8 cellular contexts compared by ENCODE assay signal in genomic region chrX:148380614-148381561, GRCh38.
DNase-seq lines count a peak whose midpoint lies in the region; ATAC-seq and TF ChIP-seq lines count a peak whose summit lies in the region.

No MANE protein-coding gene starts in this region.

- peaks cover 32 to 36% (median 34%) of the 10 kb centered on the region in 3 donors for H3K4me1 Mint-ChIP-seq in CD8-positive, alpha-beta memory T cell
- peaks cover 29% of the 10 kb centered on the region for H3K4me1 Mint-ChIP-seq in activated CD8-positive, alpha-beta T cell treated with anti-CD3 and anti-CD28 coated beads, Interleukin-2, amount 10 ng/mL, durations not matched to agents 7 days and 5 days (ENCODE audit: low read depth)
- H3K4me1 Mint-ChIP-seq in naive thymus-derived CD4-positive, alpha-beta T cell: peaks cover 10 to 38% (median 30%) of the 10 kb centered on the region in 7 donors

- ATAC-seq in GM21447 (IDR thresholded peaks at IDR 0.05; ENCODE audit: unreplicated experiment) (peak; percentile 92), psoas muscle (no peak)
- peak; percentile 93 for ATAC-seq in activated CD8-positive, alpha-beta T cell treated with anti-CD3 and anti-CD28 coated beads, Interleukin-2, amount 10 ng/mL, durations not matched to agents 7 days and 5 days
- peak; percentile 86 for ATAC-seq in naive thymus-derived CD4-positive, alpha-beta T cell

- 31 to 39% (median 33%) methylated on average over 9 of the region's 9 CpGs for WGBS in psoas muscle, 3 donors

- TF ChIP-seq CTCF in psoas muscle (IDR thresholded peaks at IDR 0.05): no peak

- H3K27me3 ChIP-seq in CD8-positive, alpha-beta memory T cell (ENCODE audit: insufficient read depth, low read length, poor library complexity, severe bottlenecking): no peaks in the 10 kb centered on the region
- no peaks in the 10 kb centered on the region for H3K27me3 ChIP-seq in naive thymus-derived CD4-positive, alpha-beta T cell (ENCODE audit: control insufficient read depth in 2 of 2, insufficient read depth in 2 of 2, low read length in 2 of 2)
- H3K27me3 ChIP-seq in psoas muscle (ENCODE audit: insufficient read depth in 3 of 3, low read length in 2 of 3): no peaks in the 10 kb centered on the region

- peak overlapping the region; percentile 93 to 99 (median 96) for H3K27ac Mint-ChIP-seq in CD8-positive, alpha-beta memory T cell
- peak overlapping the region; percentile 92 for H3K27ac Mint-ChIP-seq in activated CD8-positive, alpha-beta T cell treated with anti-CD3 and anti-CD28 coated beads, Interleukin-2, amount 10 ng/mL, durations not matched to agents 7 days and 5 days
- H3K27ac Mint-ChIP-seq in naive thymus-derived CD4-positive, alpha-beta T cell: peak overlapping the region; percentile 73 to 93 (median 87)

- H3K27ac ChIP-seq in CD8-positive, alpha-beta memory T cell (ENCODE audit: low read depth, low read length): peak overlapping the region; percentile 29
- peak overlapping the region; percentile 58 for H3K27ac ChIP-seq in naive thymus-derived CD4-positive, alpha-beta T cell (ENCODE audit: low read depth, low read length)
- H3K27ac ChIP-seq in psoas muscle: no peak overlapping the region

- peaks cover 0 to 4% (median 2%) of the 10 kb centered on the region in 5 donors for H3K9me3 Mint-ChIP-seq in CD8-positive, alpha-beta memory T cell
- H3K9me3 Mint-ChIP-seq in activated CD8-positive, alpha-beta T cell treated with anti-CD3 and anti-CD28 coated beads, Interleukin-2, amount 10 ng/mL, durations not matched to agents 7 days and 5 days (ENCODE audit: insufficient read depth): no peaks in the 10 kb centered on the region
- H3K9me3 Mint-ChIP-seq in naive thymus-derived CD4-positive, alpha-beta T cell: peaks cover 0 to 9% (median 3%) of the 10 kb centered on the region in 11 donors

- peaks cover 30% of the 10 kb centered on the region for H3K4me1 ChIP-seq in CD8-positive, alpha-beta memory T cell (ENCODE audit: insufficient read depth, low read length)
- peaks cover 14 to 20% of the 10 kb centered on the region in 2 donors for H3K4me1 ChIP-seq in naive thymus-derived CD4-positive, alpha-beta T cell (ENCODE audit: control insufficient read depth in 2 of 2, insufficient read depth in 2 of 2, low read length in 2 of 2)
- H3K4me1 ChIP-seq in psoas muscle: no peaks in the 10 kb centered on the region

- no peaks in the 10 kb centered on the region for H3K9me3 ChIP-seq in CD8-positive, alpha-beta memory T cell (ENCODE audit: low read length)
- no peaks in the 10 kb centered on the region for H3K9me3 ChIP-seq in naive thymus-derived CD4-positive, alpha-beta T cell (ENCODE audit: control insufficient read depth in 2 of 3, low read length in 3 of 3)
- H3K9me3 ChIP-seq in psoas muscle: no peaks in the 10 kb centered on the region

- CTCF ChIA-PET in CD8-positive, alpha-beta memory T cell (lab: Charles Lee): no interaction called here
- CTCF ChIA-PET in activated CD8-positive, alpha-beta T cell treated with anti-CD3 and anti-CD28 coated beads, Interleukin-2, amount 10 ng/mL, durations not matched to agents 7 days and 5 days (lab: Charles Lee): interaction anchor here (1.8 kb wide), 1 partner anchor 71 kb away, joined by 7 read pairs; no protein-coding TSS in a partner anchor
- CTCF ChIA-PET in naive thymus-derived CD4-positive, alpha-beta T cell (lab: Charles Lee): no interaction called here

- H3K4me3 ChIP-seq in CD8-positive, alpha-beta memory T cell (ENCODE audit: low read length): peak overlapping the region; percentile 44
- H3K4me3 ChIP-seq in Jurkat, Clone E6-1 (ENCODE audit: low read length): peak overlapping the region; percentile 5
- H3K4me3 ChIP-seq in naive thymus-derived CD4-positive, alpha-beta T cell (ENCODE audit: low read length): peak overlapping the region; percentile 36
- H3K4me3 ChIP-seq in psoas muscle: no peak overlapping the region

- H3K36me3 ChIP-seq in CD8-positive, alpha-beta memory T cell (ENCODE audit: insufficient read depth, low read length): no peaks in the 10 kb centered on the region
- H3K36me3 ChIP-seq in naive thymus-derived CD4-positive, alpha-beta T cell (ENCODE audit: control insufficient read depth in 2 of 3, insufficient read depth in 3 of 3, low read length in 3 of 3): no peaks in the 10 kb centered on the region
- no peaks in the 10 kb centered on the region for H3K36me3 ChIP-seq in psoas muscle (ENCODE audit: insufficient read depth in 1 of 2, low read depth in 1 of 2)

- DNase-seq in CD8-positive, alpha-beta memory T cell: peak in 4 of 5 donors; percentile 11 to 58 (median 46)
- DNase-seq in Jurkat, Clone E6-1 (ENCODE audit: low read depth, low spot score): peak; percentile 63
- DNase-seq in activated CD8-positive, alpha-beta T cell treated with anti-CD3 and anti-CD28 coated beads, Interleukin-2, amount 10 ng/mL, durations not matched to agents 7 days and 5 days: peak; percentile 58
- peak in 8 of 9 donors; percentile 5 to 33 (median 17) for DNase-seq in naive thymus-derived CD4-positive, alpha-beta T cell
- DNase-seq in NCI-H524 (lab: John Stamatoyannopoulos, UW): no peak
- no peak for DNase-seq in NCI-H510A treated with DMSO at 0.1 percent for 48 hours (lab: John Stamatoyannopoulos, UW)
- DNase-seq in psoas muscle: no peak

- H3K27me3 Mint-ChIP-seq in CD8-positive, alpha-beta memory T cell: no peaks in the 10 kb centered on the region
- no peaks in the 10 kb centered on the region for H3K27me3 Mint-ChIP-seq in activated CD8-positive, alpha-beta T cell treated with anti-CD3 and anti-CD28 coated beads, Interleukin-2, amount 10 ng/mL, durations not matched to agents 7 days and 5 days (ENCODE audit: low read depth)
- no peaks in the 10 kb centered on the region for H3K27me3 Mint-ChIP-seq in naive thymus-derived CD4-positive, alpha-beta T cell

- H3K36me3 Mint-ChIP-seq in CD8-positive, alpha-beta memory T cell: peaks cover 0 to 5% (median 1%) of the 10 kb centered on the region in 3 donors
- H3K36me3 Mint-ChIP-seq in activated CD8-positive, alpha-beta T cell treated with anti-CD3 and anti-CD28 coated beads, Interleukin-2, amount 10 ng/mL, durations not matched to agents 7 days and 5 days (ENCODE audit: low read depth): peaks cover 4% of the 10 kb centered on the region
- peaks cover 0 to 8% (median 0%) of the 10 kb centered on the region in 5 donors for H3K36me3 Mint-ChIP-seq in naive thymus-derived CD4-positive, alpha-beta T cell

- peak overlapping the region; percentile 84 to 94 (median 89) for H3K4me3 Mint-ChIP-seq in CD8-positive, alpha-beta memory T cell
- H3K4me3 Mint-ChIP-seq in activated CD8-positive, alpha-beta T cell treated with anti-CD3 and anti-CD28 coated beads, Interleukin-2, amount 10 ng/mL, durations not matched to agents 7 days and 5 days: peak overlapping the region; percentile 73
- peak overlapping the region; percentile 66 to 88 (median 83) for H3K4me3 Mint-ChIP-seq in naive thymus-derived CD4-positive, alpha-beta T cell

- POLR2A ChIA-PET in CD8-positive, alpha-beta memory T cell (lab: Charles Lee): no interaction called here
- POLR2A ChIA-PET in activated CD8-positive, alpha-beta T cell treated with anti-CD3 and anti-CD28 coated beads, Interleukin-2, amount 10 ng/mL, durations not matched to agents 7 days and 5 days (lab: Charles Lee): interaction anchor here (1.0 to 1.3 kb wide), 2 partner anchors 8 to 71 kb away, joined by 4 read pairs; no protein-coding TSS in a partner anchor
- POLR2A ChIA-PET in naive thymus-derived CD4-positive, alpha-beta T cell (lab: Charles Lee): interaction anchor here (1.0 kb wide), 1 partner anchor 41 kb away, joined by 3 read pairs; no protein-coding TSS in a partner anchor

- intact Hi-C loops in naive thymus-derived CD4-positive, alpha-beta T cell (cut with micrococcal nuclease): loop anchor here (1.0 to 5.0 kb wide), 7 partner anchors 47 to 120 kb away; no protein-coding TSS in a partner anchor
- intact Hi-C loops in psoas muscle (cut with DNase I): no loop called here

Comparison
In these comparisons a context has a peak if more than half of its experiments do, and no peak if none do; other contexts are left out.
1. DNase-seq: peak in CD8-positive, alpha-beta memory T cell (4 of 5), Jurkat, Clone E6-1 (single experiment), activated CD8-positive, alpha-beta T cell treated with anti-CD3 and anti-CD28 coated beads, Interleukin-2, amount 10 ng/mL, durations not matched to agents 7 days and 5 days (single experiment) and naive thymus-derived CD4-positive, alpha-beta T cell (8 of 9); none in NCI-H524 (0 of 2), NCI-H510A treated with DMSO at 0.1 percent for 48 hours (single experiment) and psoas muscle (0 of 2).
2. ATAC-seq: peak in GM21447 (single experiment), activated CD8-positive, alpha-beta T cell treated with anti-CD3 and anti-CD28 coated beads, Interleukin-2, amount 10 ng/mL, durations not matched to agents 7 days and 5 days (single experiment) and naive thymus-derived CD4-positive, alpha-beta T cell (single experiment); none in psoas muscle (0 of 4).
3. intact Hi-C loops: an anchor here in naive thymus-derived CD4-positive, alpha-beta T cell (1.0 to 5.0 kb wide); none called in psoas muscle.
4. Peak in every context shown above with its lines, with median percentiles within 50 percentile points of each other: H3K27ac Mint-ChIP-seq and H3K4me3 Mint-ChIP-seq.